Comparison of ENCODE assay signal across 8 cellular contexts in genomic region chr10:117217196-117217761, GRCh38. TPM values are rescaled to one million over a fixed set of nuclear protein-coding genes. Genes with fewer than 3 reads are reported as not detected.
DNase-seq lines count a peak whose midpoint lies in the region; ATAC-seq and TF ChIP-seq lines count a peak whose summit lies in the region.

No MANE protein-coding gene starts in this region.

- H3K9ac ChIP-seq in SU-DHL-6 (ENCODE audit: low read length): peak overlapping the region; percentile 23; the same call in 1 of the 2 replicates
- H3K9ac ChIP-seq in endodermal cell (ENCODE audit: extremely low read depth, low read length, poor library complexity, severe bottlenecking): no peak overlapping the region
- peak overlapping the region; percentile 49 for H3K9ac ChIP-seq in neural cell (ENCODE audit: low read length)

- H3K79me2 ChIP-seq in SU-DHL-6 (ENCODE audit: insufficient read depth, low read length) (no peaks in the 10 kb centered on the region), neural cell (replicated peaks; ENCODE audit: insufficient read depth, low read length) (no peaks in the 10 kb centered on the region)

- peaks cover 9% of the 10 kb centered on the region for H3K4me1 Mint-ChIP-seq in endodermal cell

- H3K4me2 ChIP-seq in SU-DHL-6 (ENCODE audit: low read depth, low read length, poor library complexity, severe bottlenecking): peak overlapping the region; percentile 50
- H3K4me2 ChIP-seq in neural cell (ENCODE audit: low read length): no peak overlapping the region

- H3K27ac ChIP-seq in SU-DHL-6 (ENCODE audit: low read depth, low read length) (no peak overlapping the region), endodermal cell (ENCODE audit: low read depth, low read length) (no peak overlapping the region), neural cell (ENCODE audit: low read length) (no peak overlapping the region)

- H3K4me3 ChIP-seq in SU-DHL-6 (ENCODE audit: insufficient read depth, low read length, poor library complexity, severe bottlenecking): no peak overlapping the region
- peak overlapping the region; percentile 82 for H3K4me3 ChIP-seq in endodermal cell (ENCODE audit: low read length)
- peak overlapping the region; percentile 69 for H3K4me3 ChIP-seq in neural cell (ENCODE audit: low read length)

- no peaks in the 10 kb centered on the region for H3K4me1 ChIP-seq in endodermal cell (ENCODE audit: control insufficient read depth, insufficient read depth, low read length)

- H3K9me2 ChIP-seq in SU-DHL-6 (replicated peaks; ENCODE audit: insufficient read depth, low read length) (no peaks in the 10 kb centered on the region), neural cell (ENCODE audit: insufficient read depth, low read length) (no peaks in the 10 kb centered on the region)

- no peak for TF ChIP-seq RAD21 in neural cell (conservative IDR thresholded peaks at IDR 0.05)

- peaks cover 6% of the 10 kb centered on the region for H3K9me3 Mint-ChIP-seq in endodermal cell

- WGBS in endodermal cell (ENCODE audit: insufficient coverage in 1 of 2, insufficient read length in 1 of 2), 2 experiments: 40 to 63% methylated on average over 11 to 22 of the region's 22 CpGs

- H4K20me1 ChIP-seq in SU-DHL-6 (ENCODE audit: low read depth, low read length) (no peaks in the 10 kb centered on the region), neural cell (ENCODE audit: insufficient read depth) (no peaks in the 10 kb centered on the region)

- H3K4me3 Mint-ChIP-seq in endodermal cell: peak overlapping the region; percentile 57

- H3F3A ChIP-seq in SU-DHL-6 (ENCODE audit: insufficient read depth) (no peaks in the 10 kb centered on the region), neural cell (ENCODE audit: insufficient read depth, low read length, poor library complexity, severe bottlenecking) (no peaks in the 10 kb centered on the region)

- DNase-seq in NCI-H2171 treated with DMSO at 0.1 percent for 48 hours (lab: John Stamatoyannopoulos, UW): peak; percentile 7
- no peak for DNase-seq in NCI-H2171 (lab: John Stamatoyannopoulos, UW)
- DNase-seq in endodermal cell: peak; percentile 85
- no peak for DNase-seq in A172 (ENCODE audit: low spot score)
- no peak for DNase-seq in cerebellum (ENCODE audit: low spot score)

- H3K27me3 Mint-ChIP-seq in endodermal cell (ENCODE audit: insufficient read depth): peaks cover 73% of the 10 kb centered on the region

- H3K27me3 ChIP-seq in SU-DHL-6 (ENCODE audit: low read length): no peaks in the 10 kb centered on the region
- H3K27me3 ChIP-seq in endodermal cell (ENCODE audit: control insufficient read depth, insufficient read depth, low read length, poor library complexity, severe bottlenecking): peaks cover 44% of the 10 kb centered on the region
- peaks cover 26% of the 10 kb centered on the region for H3K27me3 ChIP-seq in neural cell (ENCODE audit: insufficient read depth, low read depth, low read length)

- no peak for TF ChIP-seq EP300 in neural cell (conservative IDR thresholded peaks at IDR 0.05; ENCODE audit: poor library complexity, severe bottlenecking)

- H3K27ac Mint-ChIP-seq in endodermal cell: no peak overlapping the region

- H3K36me3 ChIP-seq in SU-DHL-6 (ENCODE audit: low read length) (no peaks in the 10 kb centered on the region), endodermal cell (ENCODE audit: control insufficient read depth, insufficient read depth, low read length) (no peaks in the 10 kb centered on the region), neural cell (ENCODE audit: insufficient read depth, low read length) (no peaks in the 10 kb centered on the region)

- H3K9me3 ChIP-seq in SU-DHL-6 (ENCODE audit: insufficient read depth, low read length): no peaks in the 10 kb centered on the region
- peaks cover 8% of the 10 kb centered on the region for H3K9me3 ChIP-seq in endodermal cell (ENCODE audit: control insufficient read depth, low read length)
- peaks cover 3% of the 10 kb centered on the region for H3K9me3 ChIP-seq in neural cell (ENCODE audit: low read length)

- H3K36me3 Mint-ChIP-seq in endodermal cell (ENCODE audit: low read depth): no peaks in the 10 kb centered on the region

- H2AFZ ChIP-seq in SU-DHL-6 (ENCODE audit: low read depth, low read length, severe bottlenecking) (peak overlapping the region; percentile 74), neural cell (ENCODE audit: low read depth, low read length) (no peak overlapping the region)

- no peak for TF ChIP-seq CTCF in SU-DHL-6 (IDR thresholded peaks at IDR 0.05; ENCODE audit: insufficient read depth, low read length, poor library complexity, severe bottlenecking)
- no peak for TF ChIP-seq CTCF in endodermal cell (conservative IDR thresholded peaks at IDR 0.05)
- no peak for TF ChIP-seq CTCF in neural cell (IDR thresholded peaks at IDR 0.05; ENCODE audit: poor library complexity, severe bottlenecking)

- ATAC-seq in HG02763 (IDR thresholded peaks at IDR 0.05; ENCODE audit: unreplicated experiment): peak; percentile 45

TF ChIP-seq in neural cell, 6 proteins besides CTCF, POLR2A, EP300 and RAD21:
- TF ChIP-seq REST (IDR thresholded peaks at IDR 0.05; ENCODE audit: borderline replicate concordance): no peak
- no peak for TF ChIP-seq POLR2AphosphoS5 (IDR thresholded peaks at IDR 0.05)
- TF ChIP-seq SMC3 (conservative IDR thresholded peaks at IDR 0.05; ENCODE audit: poor library complexity): no peak
- no peak for TF ChIP-seq TAF1 (IDR thresholded peaks at IDR 0.05; ENCODE audit: low read depth)
- TF ChIP-seq EZH2 (IDR thresholded peaks at IDR 0.05; ENCODE audit: borderline replicate concordance, insufficient read depth, low read length, poor library complexity, severe bottlenecking): no peak
- TF ChIP-seq MXI1 (conservative IDR thresholded peaks at IDR 0.05; ENCODE audit: poor library complexity, severe bottlenecking): no peak
TF ChIP-seq in neural cell: peak in this region for 0.

RNA-seq across cellular contexts. Expression of gene KCNK18, which starts 20.0 kb away (rescaled TPM):
- total RNA-seq in endodermal cell (not detected), cerebellum (not detected)
- not detected for polyA plus RNA-seq in endodermal cell (2013, experiment 1 of 2)
- polyA plus RNA-seq in endodermal cell (2013, experiment 2 of 2): not detected
- not detected in 2 replicates for polyA plus RNA-seq in neural cell
- polyA minus RNA-seq in neural cell: not detected in 2 replicates
- total RNA-seq in A172 (2014; rRNA removed; shearing (Covaris generic)): not detected in 2 replicates

RNA-seq across cellular contexts. Expression of gene SLC18A2, which starts 23.6 kb away (rescaled TPM):
- under 1 TPM; 0.24 TPM for total RNA-seq in endodermal cell
- polyA plus RNA-seq in endodermal cell (2013, experiment 1 of 2): 0.75 TPM
- 0.37 TPM for polyA plus RNA-seq in endodermal cell (2013, experiment 2 of 2)
- polyA plus RNA-seq in neural cell: 0.05 and 0.24 TPM in 2 replicates
- not detected in 2 replicates for polyA minus RNA-seq in neural cell
- not detected in 2 replicates for total RNA-seq in A172 (2014; rRNA removed; shearing (Covaris generic))
- 6.5 TPM for total RNA-seq in cerebellum

Comparison
In these comparisons a context has a peak if more than half of its experiments do, and no peak if none do; other contexts are left out.
1. DNase-seq: peak in NCI-H2171 treated with DMSO at 0.1 percent for 48 hours (single experiment) and endodermal cell (single experiment); none in NCI-H2171 (single experiment), A172 (single experiment) and cerebellum (single experiment).